ENCODE assay signal across 8 cellular contexts in the genomic region with DNA sequence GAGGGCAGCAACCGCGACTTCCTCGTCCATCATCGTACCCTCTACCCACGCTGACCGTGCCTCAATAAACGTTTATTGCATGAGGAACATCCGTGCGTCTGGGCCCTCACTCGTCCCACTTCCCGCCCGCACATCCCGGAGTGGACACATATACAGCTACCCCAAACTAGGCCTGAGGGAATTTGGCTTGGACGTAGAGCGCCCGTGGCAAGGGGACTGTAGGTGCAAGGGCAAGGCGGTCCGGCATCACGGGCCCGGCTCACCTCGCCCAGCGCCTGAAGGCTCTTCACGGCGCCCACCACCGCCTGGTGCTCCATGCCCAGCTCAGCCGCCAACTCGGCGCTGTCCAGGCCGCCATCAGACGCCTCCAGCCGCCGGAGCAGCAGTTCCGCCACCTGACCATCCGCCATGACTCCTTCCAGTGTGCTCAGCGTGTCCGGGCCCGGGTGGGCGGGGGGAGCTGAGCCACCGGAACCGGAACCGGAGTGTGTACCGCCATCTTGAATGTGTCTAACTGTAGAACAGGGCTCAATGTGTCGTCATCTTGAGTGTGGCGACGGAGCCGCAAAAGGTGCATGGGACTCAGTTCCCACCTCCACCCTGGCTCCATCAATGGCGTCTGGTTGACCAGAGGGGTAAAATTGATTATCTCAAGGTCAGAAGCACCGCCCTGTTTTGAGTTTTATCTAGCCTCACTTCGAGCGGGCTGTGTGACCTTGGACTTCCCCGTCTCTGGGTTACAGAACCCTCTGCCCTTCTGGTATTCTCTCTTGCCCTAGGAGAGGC. TPM values are rescaled to one million over a fixed set of nuclear protein-coding genes. Genes with fewer than 3 reads are reported as not detected.
DNase-seq lines count a peak whose midpoint lies in the region; ATAC-seq and TF ChIP-seq lines count a peak whose summit lies in the region.

TSS of gene FARSA (minus strand) at position 425 of the 786 bp plus-strand sequence. CDS start at position 410, 15 bp downstream.

- intact Hi-C loops in cardiac septum (cut with DNase I) (loop anchor here (5.0 kb wide), 1 partner anchor 41 kb away; the partner anchor contains the start of gene GCDH), tibial artery (cut with DNase I; ENCODE audit: low total_unique reads) (no loop called here)

- H3K9ac ChIP-seq in adipocyte (ENCODE audit: low read length) (peak within 1 kb of the TSS; percentile 95), parathyroid adenoma (peak within 1 kb of the TSS; percentile 47)

- H3K27ac Mint-ChIP-seq in T-cell = peak within 1 kb of the TSS; percentile 87 to 89

- H3K4me2 ChIP-seq in parathyroid adenoma (ENCODE audit: low read length) = peak within 1 kb of the TSS; percentile 94

- DNase-seq in DMS153 (lab: John Stamatoyannopoulos, UW) (peak; percentile 78), GOT3 (lab: John Stamatoyannopoulos, UW) (peak; percentile 67), NCI-H128 (lab: John Stamatoyannopoulos, UW; ENCODE audit: unreplicated experiment) (peak; percentile 77), T-cell (peak; percentile 71 to 88 (median 82)), adipocyte (ENCODE audit: low read depth) (peak; percentile 97), cardiac septum (ENCODE audit: low spot score) (peak; percentile 98), tibial artery (peak; percentile 93 to 96)

- H3K4me1 Mint-ChIP-seq in T-cell = peaks cover 39 to 44% (median 39%) of the 10 kb centered on the region in 3 donors

- H3K36me3 Mint-ChIP-seq in T-cell = peaks cover 10% of the 10 kb centered on the region

- peak; percentile 55 to 67 (median 65) for ATAC-seq in T-cell (replicated peaks in 1 of 4)

- TF ChIP-seq CTCF in parathyroid adenoma (IDR thresholded peaks at IDR 0.05) (no peak), tibial artery (IDR thresholded peaks at IDR 0.05) (no peak)

- peak within 1 kb of the TSS; percentile 95 to 99 (median 98) for H3K4me3 Mint-ChIP-seq in T-cell

- no peaks in the 10 kb centered on the region for H3K9me3 Mint-ChIP-seq in T-cell

- no peaks in the 10 kb centered on the region for H3K27me3 Mint-ChIP-seq in T-cell

- CTCF ChIA-PET in T-cell (lab: Charles Lee) = interaction anchor here (0.6 to 1.6 kb wide), 6 partner anchors 8 to 48 kb away, joined by 3 to 6 read pairs (median 4); partner anchors contain the start of gene GCDH (in 1 of the 2)

- POLR2A ChIA-PET in T-cell (lab: Charles Lee) = interaction anchor here in 1 of 2 donors (0.6 to 1.1 kb wide), 3 partner anchors 9 to 255 kb away, joined by 3 to 6 read pairs (median 4); no protein-coding TSS in a partner anchor

- H2AFZ ChIP-seq in parathyroid adenoma = peak within 1 kb of the TSS; percentile 93

- H3K36me3 ChIP-seq in adipocyte (ENCODE audit: control insufficient read depth, insufficient read depth, low read length, severe bottlenecking) = peaks cover 25% of the 10 kb centered on the region
- H3K36me3 ChIP-seq in parathyroid adenoma (ENCODE audit: control insufficient read depth, insufficient read depth, low read length) = no peaks in the 10 kb centered on the region
- H3K36me3 ChIP-seq in tibial artery = peaks cover 16 to 26% (median 21%) of the 10 kb centered on the region in 3 donors

- H3K79me2 ChIP-seq in parathyroid adenoma = peaks cover 20% of the 10 kb centered on the region

- H3K9me3 ChIP-seq in adipocyte (ENCODE audit: control insufficient read depth, low read length) (no peaks in the 10 kb centered on the region), parathyroid adenoma (ENCODE audit: control insufficient read depth, low read length) (no peaks in the 10 kb centered on the region), tibial artery (no peaks in the 10 kb centered on the region)

- peaks cover 21% of the 10 kb centered on the region for H3K4me1 ChIP-seq in adipocyte (ENCODE audit: control insufficient read depth, insufficient read depth, low read length)
- H3K4me1 ChIP-seq in parathyroid adenoma = peaks cover 12% of the 10 kb centered on the region
- H3K4me1 ChIP-seq in tibial artery = peaks cover 0 to 28% (median 25%) of the 10 kb centered on the region in 4 donors

- H3K27me3 ChIP-seq in adipocyte (replicated peaks; ENCODE audit: control insufficient read depth, insufficient read depth, low read length) (no peaks in the 10 kb centered on the region), parathyroid adenoma (ENCODE audit: control insufficient read depth, insufficient read depth, low read length) (no peaks in the 10 kb centered on the region), tibial artery (no peaks in the 10 kb centered on the region)

- H3K27ac ChIP-seq in parathyroid adenoma (peak within 1 kb of the TSS; percentile 73), tibial artery (peak within 1 kb of the TSS; percentile 85 to 86)

- H3K4me3 ChIP-seq in adipocyte (ENCODE audit: low read length) (peak within 1 kb of the TSS; percentile 92), parathyroid adenoma (ENCODE audit: low read depth, low read length) (peak within 1 kb of the TSS; percentile 92), tibial artery (peak within 1 kb of the TSS; percentile 91 to 99)

RNA-seq across cellular contexts. Expression of gene FARSA, which starts in this region (rescaled TPM):
- total RNA-seq in T-cell = 10 to 100 TPM; 28.3 to 86.2 (median 73.4) TPM
- 36.3 TPM for total RNA-seq in cardiac septum

Comparison
In these comparisons a context has a peak if more than half of its experiments do, and no peak if none do; other contexts are left out.
1. Peak in every context shown above with its lines: DNase-seq, ATAC-seq, H3K4me3 ChIP-seq and H3K27ac ChIP-seq.